12 cellular contexts compared by ENCODE assay signal in the genomic region with DNA sequence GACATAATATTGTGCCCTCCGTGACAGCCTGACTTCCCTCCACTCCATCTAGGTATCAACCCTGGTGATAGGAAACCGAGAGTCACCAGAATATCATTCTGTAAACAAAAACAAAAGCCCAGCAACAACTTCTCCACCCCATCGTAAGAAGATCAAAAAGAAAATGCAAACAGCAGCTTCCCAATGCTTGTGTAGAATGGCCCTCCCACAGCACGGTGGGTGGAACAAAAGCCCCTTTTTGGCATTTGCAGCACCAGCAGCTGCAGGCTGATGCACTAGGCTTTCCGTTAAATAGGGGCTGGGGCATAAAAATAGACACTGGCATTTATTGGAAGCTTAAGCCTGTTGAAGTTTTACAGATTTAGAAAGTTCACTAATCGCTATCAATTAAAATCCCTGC.
"Had no signal": no experiment of that assay in that cellular context is flagged by ENCODE, and none has a peak within 500 bp of the region (broad histone marks: within the 10 kb centered on the region; RNA-seq: fewer than 3 reads in every experiment).

No MANE protein-coding gene starts in this region.

- H3K27ac Mint-ChIP-seq: activated B cell treated with CpG ODN at 0.5 μM for 24 hours; activated CD4-positive, alpha-beta T cell treated with anti-CD3 and anti-CD28 coated beads, Interleukin-2, amount 10 ng/mL, durations not matched to agents 7 days and 5 days; activated naive CD4-positive, alpha-beta T cell treated with anti-CD3 and anti-CD28 coated beads, Interleukin-2, amount 50 U/mL, for 24 hours had no signal

- DNase-seq: activated B cell treated with CpG ODN at 0.5 μM for 24 hours; activated CD4-positive, alpha-beta T cell treated with anti-CD3 and anti-CD28 coated beads, Interleukin-2, amount 10 ng/mL, durations not matched to agents 7 days and 5 days; activated effector memory CD4-positive, alpha-beta T cell treated with Interleukin-2 at 50 U/mL for 16 hours; central memory CD4-positive, alpha-beta T cell; effector memory CD4-positive, alpha-beta T cell; uterus had no signal

- H3K9me3 ChIP-seq: neutrophil, right atrium auricular region, uterus had no signal

- H3K9me3 Mint-ChIP-seq: activated B cell treated with CpG ODN at 0.5 μM for 24 hours; activated CD4-positive, alpha-beta T cell treated with anti-CD3 and anti-CD28 coated beads, Interleukin-2, amount 10 ng/mL, durations not matched to agents 7 days and 5 days; activated naive CD4-positive, alpha-beta T cell treated with anti-CD3 and anti-CD28 coated beads, Interleukin-2, amount 50 U/mL, for 24 hours had no signal

- H3K36me3 ChIP-seq: neutrophil, right atrium auricular region, uterus had no signal

- H3K36me3 Mint-ChIP-seq: activated naive CD4-positive, alpha-beta T cell treated with anti-CD3 and anti-CD28 coated beads, Interleukin-2, amount 50 U/mL, for 24 hours had no signal

- H3K4me3 Mint-ChIP-seq: activated B cell treated with CpG ODN at 0.5 μM for 24 hours; activated CD4-positive, alpha-beta T cell treated with anti-CD3 and anti-CD28 coated beads, Interleukin-2, amount 10 ng/mL, durations not matched to agents 7 days and 5 days; activated naive CD4-positive, alpha-beta T cell treated with anti-CD3 and anti-CD28 coated beads, Interleukin-2, amount 50 U/mL, for 24 hours had no signal

- H3K4me1 Mint-ChIP-seq: activated CD4-positive, alpha-beta T cell treated with anti-CD3 and anti-CD28 coated beads, Interleukin-2, amount 10 ng/mL, durations not matched to agents 7 days and 5 days; activated naive CD4-positive, alpha-beta T cell treated with anti-CD3 and anti-CD28 coated beads, Interleukin-2, amount 50 U/mL, for 24 hours had no signal

- H3K4me3 ChIP-seq: coronary artery, right atrium auricular region, skin epidermis, uterus had no signal

- H3K27me3 ChIP-seq: right atrium auricular region, uterus had no signal

- H3K27ac ChIP-seq: coronary artery, epithelial cell of prostate, neutrophil, right atrium auricular region, skin epidermis, uterus had no signal

- H3K4me1 ChIP-seq: right atrium auricular region, uterus had no signal
